Comparison of ENCODE assay signal across 11 cellular contexts in genomic region chr2:124883595-124883994, GRCh38.
"Had no signal": no experiment of that assay in that cellular context is flagged by ENCODE, and none has a peak within 500 bp of the region (broad histone marks: within the 10 kb centered on the region; RNA-seq: fewer than 3 reads in every experiment).

No MANE protein-coding gene starts in this region.

- FAIRE-seq: H1, H54 had no signal

- H3K27ac ChIP-seq: GM23248 had no signal

- ATAC-seq: GM23338, HCT116 had no signal

- H3K4me3 Mint-ChIP-seq: GM23338, H9, HFFc6 had no signal

- H3K27ac Mint-ChIP-seq: GM23338, H9, HFFc6 had no signal

- H3K9ac ChIP-seq: GM23248 had no signal

- H3K9me3 ChIP-seq: HAP-1 had no signal

- H3K4me2 ChIP-seq: GM23338 had no signal

- H3K4me3 ChIP-seq: GM23248, GM23338, HAP-1 had no signal

- DNase-seq: GM23248, GOT3, H7, H9, HCEC 1CT, HFFc6 had no signal

- H3K36me3 ChIP-seq: HAP-1 had no signal

- H2AFZ ChIP-seq: GM23248, GM23338 had no signal

- H3K4me1 ChIP-seq: HAP-1 had no signal
